Comparison of ENCODE assay signal across 1 cellular context in the genomic region with DNA sequence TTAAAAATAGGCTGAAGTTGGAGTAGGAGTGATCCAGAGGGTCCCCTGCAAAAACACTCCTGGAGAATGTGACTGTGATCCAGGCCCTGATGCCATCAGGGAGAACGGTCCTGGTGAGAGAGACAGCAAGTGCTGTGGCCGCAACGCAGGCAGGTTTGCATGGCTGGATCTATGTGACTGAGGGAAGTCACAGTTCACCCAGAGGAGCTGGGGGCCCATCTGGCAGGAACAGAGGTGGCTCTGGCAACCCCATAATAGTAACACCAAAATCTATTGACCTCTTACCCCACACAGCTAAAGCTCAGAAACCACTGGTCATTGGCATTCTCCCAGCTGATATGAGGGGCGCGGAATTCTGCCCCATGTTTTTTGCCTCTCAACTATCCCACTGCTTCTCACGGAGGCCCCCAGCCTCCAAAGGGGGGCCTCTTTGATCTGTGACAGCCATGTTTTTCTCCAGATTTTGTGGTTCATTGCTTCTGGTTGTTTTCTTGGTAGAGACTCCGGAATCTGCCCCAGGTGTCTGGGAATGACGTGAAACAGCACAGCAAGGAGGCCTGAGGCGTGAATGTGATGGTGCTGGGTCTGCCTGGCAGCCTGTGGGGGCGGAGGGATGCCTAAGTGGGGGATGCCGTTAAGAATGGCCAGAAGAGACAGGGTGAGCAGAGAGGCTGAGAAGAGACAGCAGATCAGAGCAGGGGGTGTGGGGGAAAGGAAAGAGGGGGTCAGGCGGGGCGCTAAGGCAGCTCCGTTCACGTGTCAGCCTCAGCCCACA.
TF ChIP-seq lines count a peak whose summit lies in the region.

No MANE protein-coding gene starts in this region.

TF ChIP-seq in H1, 55 proteins besides CTCF, POLR2A, EP300 and RAD21:
- TF ChIP-seq RXRA (IDR thresholded peaks at IDR 0.05; ENCODE audit: insufficient read depth, low read depth, low read length) (no peak), MAFK (IDR thresholded peaks at IDR 0.05; ENCODE audit: low read depth, low read length) (no peak), TCF12 (IDR thresholded peaks at IDR 0.05; ENCODE audit: low read depth, low read length) (no peak), JUN (IDR thresholded peaks at IDR 0.05; ENCODE audit: low read depth, low read length) (no peak), CHD7 (IDR thresholded peaks at IDR 0.05; ENCODE audit: insufficient replicate concordance, low read length) (no peak), POU5F1 (IDR thresholded peaks at IDR 0.05; ENCODE audit: low read depth, low read length) (no peak), ZNF274 (IDR thresholded peaks at IDR 0.05; ENCODE audit: borderline replicate concordance, extremely low read depth, low read length) (no peak)
- TF ChIP-seq, protein P1, sequence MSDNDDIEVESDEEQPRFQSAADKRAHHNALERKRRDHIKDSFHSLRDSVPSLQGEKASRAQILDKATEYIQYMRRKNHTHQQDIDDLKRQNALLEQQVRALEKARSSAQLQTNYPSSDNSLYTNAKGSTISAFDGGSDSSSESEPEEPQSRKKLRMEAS (IDR thresholded peaks at IDR 0.05) = no peak
TF ChIP-seq in H1: peak in this region for 0.
